In the genomic region with DNA sequence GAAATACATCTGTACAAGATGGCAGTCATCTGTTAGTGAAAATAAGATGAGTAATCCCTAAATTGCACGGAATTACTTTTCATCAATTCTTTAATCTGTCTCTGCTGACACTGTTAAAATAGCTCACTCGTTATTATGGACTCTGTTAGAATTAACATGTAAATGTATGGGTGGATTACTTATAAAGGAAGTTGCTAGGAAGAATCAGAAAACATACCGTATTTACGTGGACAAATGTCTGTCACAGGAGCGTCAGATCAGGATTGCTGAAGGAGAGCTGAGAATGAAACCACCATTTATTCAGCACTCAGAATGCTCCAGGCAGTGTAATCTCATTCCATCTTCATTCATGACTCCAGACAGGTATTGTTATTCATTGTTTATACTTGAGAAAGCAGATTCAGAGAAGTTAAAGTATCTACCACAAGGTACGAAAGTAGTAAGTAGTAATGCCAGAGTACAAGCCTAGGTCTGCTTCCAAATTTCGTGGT, we compare ENCODE assay signal across 10 cellular contexts. TPM values are rescaled to one million over a fixed set of nuclear protein-coding genes. Genes with fewer than 3 reads are reported as not detected.
DNase-seq lines count a peak whose midpoint lies in the region; ATAC-seq and TF ChIP-seq lines count a peak whose summit lies in the region.
"Had no signal": no experiment of that assay in that cellular context is flagged by ENCODE, and none has a peak within 500 bp of the region (broad histone marks: within the 10 kb centered on the region; RNA-seq: fewer than 3 reads in every experiment).

No MANE protein-coding gene starts in this region.

- H3K9me3 Mint-ChIP-seq in type B pancreatic cell: no peaks in the 10 kb centered on the region
- H3K9me3 Mint-ChIP-seq: memory B cell had no signal

- peaks cover 0 to 9% (median 0%) of the 10 kb centered on the region in 3 donors for H3K36me3 ChIP-seq in tibial artery
- H3K36me3 ChIP-seq in effector memory CD4-positive, alpha-beta T cell (ENCODE audit: control insufficient read depth, insufficient read depth, low read length): no peaks in the 10 kb centered on the region
- H3K36me3 ChIP-seq: BLaER1 treated with 17β-estradiol and CSF1 and Interleukin-3, amounts not matched to agents 10 nM and 100 nM had no signal

- peak; percentile 20 to 63 (median 47) for DNase-seq in NCI-H1417 (lab: John Stamatoyannopoulos, UW)
- DNase-seq in NCI-H1417 treated with DMSO at 0.1 percent for 48 hours (lab: John Stamatoyannopoulos, UW): no peak
- DNase-seq in astrocyte of the spinal cord (ENCODE audit: low read depth, low spot score): peak; percentile 54
- peak; percentile 48 for DNase-seq in kidney tubule cell (ENCODE audit: low spot score)
- DNase-seq in tibial artery: no peak
- DNase-seq in effector memory CD4-positive, alpha-beta T cell: no peak
- DNase-seq in type B pancreatic cell (ENCODE audit: extremely low spot score, unreplicated experiment): no peak

- no peaks in the 10 kb centered on the region for H3K27me3 ChIP-seq in tibial artery
- no peaks in the 10 kb centered on the region for H3K27me3 ChIP-seq in effector memory CD4-positive, alpha-beta T cell (replicated peaks; ENCODE audit: control insufficient read depth, insufficient read depth, low read length, poor library complexity, severe bottlenecking)

- H3K27me3 Mint-ChIP-seq in type B pancreatic cell: no peaks in the 10 kb centered on the region
- H3K27me3 Mint-ChIP-seq: memory B cell had no signal

- no peak overlapping the region for H3K27ac Mint-ChIP-seq in type B pancreatic cell
- H3K27ac Mint-ChIP-seq: memory B cell had no signal

- H3K4me1 ChIP-seq in tibial artery: peaks cover 0 to 8% (median 3%) of the 10 kb centered on the region in 4 donors
- peaks cover 11% of the 10 kb centered on the region for H3K4me1 ChIP-seq in effector memory CD4-positive, alpha-beta T cell (ENCODE audit: control insufficient read depth, insufficient read depth, low read length, poor library complexity, severe bottlenecking)

- peak overlapping the region; percentile 87 to 89 for H3K27ac ChIP-seq in tibial artery
- H3K27ac ChIP-seq in effector memory CD4-positive, alpha-beta T cell (ENCODE audit: insufficient read depth, low read length, poor library complexity, severe bottlenecking): no peak overlapping the region
- H3K27ac ChIP-seq: BLaER1 treated with 17β-estradiol and CSF1 and Interleukin-3, amounts not matched to agents 10 nM and 100 nM had no signal

- in situ Hi-C loops in astrocyte of the spinal cord (cut with HindIII; ENCODE audit: low sequenced_read_pairs): no loop called here

- TF ChIP-seq CTCF in astrocyte of the spinal cord (IDR thresholded peaks at IDR 0.05; ENCODE audit: low read depth, low read length) (no peak), tibial artery (IDR thresholded peaks at IDR 0.05) (no peak), type B pancreatic cell (conservative IDR thresholded peaks at IDR 0.05) (no peak)

- no peaks in the 10 kb centered on the region for H3K9me3 ChIP-seq in tibial artery
- H3K9me3 ChIP-seq in effector memory CD4-positive, alpha-beta T cell (ENCODE audit: control insufficient read depth, low read length): no peaks in the 10 kb centered on the region

- ATAC-seq in GM19035 (IDR thresholded peaks at IDR 0.05; ENCODE audit: unreplicated experiment): no peak

- H3K4me3 Mint-ChIP-seq in type B pancreatic cell: no peak overlapping the region
- H3K4me3 Mint-ChIP-seq: memory B cell had no signal

- peaks cover 20% of the 10 kb centered on the region for H3K36me3 Mint-ChIP-seq in type B pancreatic cell
- H3K36me3 Mint-ChIP-seq: memory B cell had no signal

- H3K4me1 Mint-ChIP-seq in type B pancreatic cell (ENCODE audit: unreplicated experiment): peaks cover 27% of the 10 kb centered on the region
- H3K4me1 Mint-ChIP-seq: memory B cell had no signal

- H3K4me3 ChIP-seq in astrocyte of the spinal cord (ENCODE audit: low read depth, low read length): peak overlapping the region; percentile 86
- H3K4me3 ChIP-seq in tibial artery: peak overlapping the region; percentile 74 to 83
- H3K4me3 ChIP-seq in effector memory CD4-positive, alpha-beta T cell (ENCODE audit: insufficient read depth, low read depth, low read length, poor library complexity, severe bottlenecking): no peak overlapping the region
- H3K4me3 ChIP-seq: BLaER1 treated with 17β-estradiol and CSF1 and Interleukin-3, amounts not matched to agents 10 nM and 100 nM had no signal

- intact Hi-C loops in tibial artery (cut with DNase I; ENCODE audit: low total_unique reads): no loop called here

RNA-seq across cellular contexts. Expression of a gene that starts 1.3 kb away (rescaled TPM):
- total RNA-seq in type B pancreatic cell (ENCODE audit: low replicate concordance): 8.8 and 11.3 TPM in 2 replicates

Comparison
In these comparisons a context has a peak if more than half of its experiments do, and no peak if none do; other contexts are left out.
1. DNase-seq: peak in NCI-H1417 (3 of 3), astrocyte of the spinal cord (single experiment) and kidney tubule cell (single experiment); none in NCI-H1417 treated with DMSO at 0.1 percent for 48 hours (single experiment), tibial artery (0 of 2), effector memory CD4-positive, alpha-beta T cell (0 of 3) and type B pancreatic cell (single experiment).